Comparison of ENCODE assay signal across 20 cellular contexts in the genomic region with DNA sequence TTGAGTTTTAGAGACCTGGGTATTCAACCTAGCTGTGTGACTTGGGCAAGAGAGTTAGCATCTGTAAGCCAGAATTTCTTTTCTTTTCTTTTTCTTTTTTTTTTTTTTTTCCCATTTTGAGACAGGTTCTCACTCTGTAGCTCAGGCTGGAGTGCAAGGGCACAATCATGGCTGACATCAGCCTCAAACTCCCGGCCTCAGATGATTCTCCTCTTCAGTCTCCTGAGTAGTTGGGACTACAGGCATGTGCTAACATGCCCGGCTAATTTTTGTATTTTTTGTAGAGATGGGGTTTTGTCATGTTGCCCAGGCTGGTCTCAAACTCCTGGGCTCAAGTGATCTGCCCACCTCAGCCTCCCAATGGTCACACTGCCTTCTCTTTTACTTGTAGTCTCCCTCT. TPM values are rescaled to one million over a fixed set of nuclear protein-coding genes. Genes with fewer than 3 reads are reported as not detected.
DNase-seq lines count a peak whose midpoint lies in the region; ATAC-seq, FAIRE-seq and TF ChIP-seq lines count a peak whose summit lies in the region.
"Had no signal": no experiment of that assay in that cellular context is flagged by ENCODE, and none has a peak within 500 bp of the region (broad histone marks: within the 10 kb centered on the region; RNA-seq: fewer than 3 reads in every experiment).

No MANE protein-coding gene starts in this region.

- no CpG with 5 or more reads among the region's 2 CpGs for WGBS in mesendoderm (ENCODE audit: extremely low coverage, insufficient coverage, low lambda C conversion rate)

- H3K4me3 ChIP-seq in HEK293 (ENCODE audit: low read depth, low read length) (no peak overlapping the region), bronchial epithelial cell (ENCODE audit: low read depth, low read length) (no peak overlapping the region), mesendoderm (ENCODE audit: low read length) (no peak overlapping the region)
- H3K4me3 ChIP-seq: BLaER1 had no signal

- H2BK5ac ChIP-seq in mesendoderm (ENCODE audit: low read length) = no peak overlapping the region

- no peaks in the 10 kb centered on the region for H3K4me1 ChIP-seq in HEK293 (ENCODE audit: control insufficient read depth, insufficient read depth, low read length)
- no peaks in the 10 kb centered on the region for H3K4me1 ChIP-seq in mesendoderm (ENCODE audit: control insufficient read depth, low read depth, low read length)
- H3K4me1 ChIP-seq: BLaER1 had no signal

- H2AK5ac ChIP-seq in mesendoderm (ENCODE audit: low read length) = no peak overlapping the region

- no peak overlapping the region for H3K56ac ChIP-seq in mesendoderm (ENCODE audit: low read length)

- H3K79me1 ChIP-seq in mesendoderm (ENCODE audit: low read length) = peaks cover 1% of the 10 kb centered on the region

- H3K27me3 Mint-ChIP-seq in activated CD8-positive, alpha-beta T cell treated with anti-CD3 and anti-CD28 coated beads for 36 hours = no peaks in the 10 kb centered on the region
- H3K27me3 Mint-ChIP-seq in activated CD8-positive, alpha-beta T cell treated with anti-CD3 and anti-CD28 coated beads, Interleukin-2, amount 10 ng/mL, durations not matched to agents 7 days and 5 days (ENCODE audit: low read depth) = no peaks in the 10 kb centered on the region
- H3K27me3 Mint-ChIP-seq: IgD-negative memory B cell had no signal

- peaks cover 43% of the 10 kb centered on the region for H3K4me1 Mint-ChIP-seq in activated CD8-positive, alpha-beta T cell treated with anti-CD3 and anti-CD28 coated beads for 36 hours (ENCODE audit: low read depth)
- H3K4me1 Mint-ChIP-seq in activated CD8-positive, alpha-beta T cell treated with anti-CD3 and anti-CD28 coated beads, Interleukin-2, amount 10 ng/mL, durations not matched to agents 7 days and 5 days (ENCODE audit: low read depth) = peaks cover 8% of the 10 kb centered on the region

- no peak overlapping the region for H3K4me2 ChIP-seq in mesendoderm (ENCODE audit: low read length)
- H3K4me2 ChIP-seq: BLaER1 had no signal

- peak overlapping the region; percentile 32 for H3K27ac Mint-ChIP-seq in activated CD8-positive, alpha-beta T cell treated with anti-CD3 and anti-CD28 coated beads for 36 hours
- H3K27ac Mint-ChIP-seq in activated CD8-positive, alpha-beta T cell treated with anti-CD3 and anti-CD28 coated beads, Interleukin-2, amount 10 ng/mL, durations not matched to agents 7 days and 5 days = no peak overlapping the region

- POLR2A ChIA-PET in activated CD8-positive, alpha-beta T cell treated with anti-CD3 and anti-CD28 coated beads for 36 hours (lab: Charles Lee) = no interaction called here
- POLR2A ChIA-PET in activated CD8-positive, alpha-beta T cell treated with anti-CD3 and anti-CD28 coated beads, Interleukin-2, amount 10 ng/mL, durations not matched to agents 7 days and 5 days (lab: Charles Lee) = no interaction called here
- POLR2A ChIA-PET in HEK293 (lab: Yijun Ruan, JAX) = no interaction called here

- TF ChIP-seq CTCF in activated CD8-positive, alpha-beta T cell treated with anti-CD3 and anti-CD28 coated beads for 36 hours (IDR thresholded peaks at IDR 0.05) = no peak
- TF ChIP-seq CTCF in HEK293 (tag by site-specific recombination; IDR thresholded peaks at IDR 0.05) (no peak), bronchial epithelial cell (IDR thresholded peaks at IDR 0.05; ENCODE audit: insufficient read depth, low read length, severe bottlenecking) (no peak)

- H3K36me3 ChIP-seq in HEK293 (ENCODE audit: control insufficient read depth in 2 of 2, insufficient read depth in 1 of 2, low read length in 2 of 2) (peaks cover 25 to 26% of the 10 kb centered on the region in 2 experiments), bronchial epithelial cell (ENCODE audit: control insufficient read depth, insufficient read depth, low read length) (peaks cover 7% of the 10 kb centered on the region), mesendoderm (ENCODE audit: control insufficient read depth, insufficient read depth, low read length) (peaks cover 3% of the 10 kb centered on the region)

- H4K8ac ChIP-seq in mesendoderm (ENCODE audit: low read depth, low read length) = no peak overlapping the region

- H3K23ac ChIP-seq in mesendoderm (ENCODE audit: low read length) = no peak overlapping the region

- no peak overlapping the region for H4K5ac ChIP-seq in mesendoderm (ENCODE audit: low read length)

- H3K4me3 Mint-ChIP-seq in activated CD8-positive, alpha-beta T cell treated with anti-CD3 and anti-CD28 coated beads for 36 hours = no peak overlapping the region
- H3K4me3 Mint-ChIP-seq in activated CD8-positive, alpha-beta T cell treated with anti-CD3 and anti-CD28 coated beads, Interleukin-2, amount 10 ng/mL, durations not matched to agents 7 days and 5 days = no peak overlapping the region
- H3K4me3 Mint-ChIP-seq: IgD-negative memory B cell had no signal

- H3K27ac ChIP-seq in HEK293 (ENCODE audit: extremely low read depth, low read depth, low read length) (no peak overlapping the region), mesendoderm (ENCODE audit: low read depth, low read length) (no peak overlapping the region)
- H3K27ac ChIP-seq: BLaER1 had no signal

- H3K4ac ChIP-seq in mesendoderm (ENCODE audit: low read depth, low read length) = no peak overlapping the region

- no peaks in the 10 kb centered on the region for H3K9me3 ChIP-seq in HEK293 (ENCODE audit: control insufficient read depth, insufficient read depth, low read depth, low read length)
- H3K9me3 ChIP-seq: BLaER1 had no signal

- H3K36me3 Mint-ChIP-seq in activated CD8-positive, alpha-beta T cell treated with anti-CD3 and anti-CD28 coated beads for 36 hours (ENCODE audit: low read depth) = peaks cover 26% of the 10 kb centered on the region
- peaks cover 26% of the 10 kb centered on the region for H3K36me3 Mint-ChIP-seq in activated CD8-positive, alpha-beta T cell treated with anti-CD3 and anti-CD28 coated beads, Interleukin-2, amount 10 ng/mL, durations not matched to agents 7 days and 5 days (ENCODE audit: low read depth)

- H3K27me3 ChIP-seq in bronchial epithelial cell (ENCODE audit: control insufficient read depth, insufficient read depth, low read length) (no peaks in the 10 kb centered on the region), mesendoderm (ENCODE audit: insufficient read depth, low read length, poor library complexity) (no peaks in the 10 kb centered on the region)
- H3K27me3 ChIP-seq: BLaER1 had no signal

- no peak overlapping the region for H2BK15ac ChIP-seq in mesendoderm (replicated peaks; ENCODE audit: low read depth)

- no peak overlapping the region for H3K9ac ChIP-seq in mesendoderm (ENCODE audit: low read length)
- H3K9ac ChIP-seq: BLaER1 had no signal

- H2BK120ac ChIP-seq in mesendoderm (ENCODE audit: low read depth, low read length) = no peak overlapping the region

- no peak for FAIRE-seq in bronchial epithelial cell (lab: Jason Lieb, UNC)
- FAIRE-seq: A204.1, G401.6, GM12891 had no signal

- CTCF ChIA-PET in activated CD8-positive, alpha-beta T cell treated with anti-CD3 and anti-CD28 coated beads for 36 hours (lab: Charles Lee) = no interaction called here
- CTCF ChIA-PET in activated CD8-positive, alpha-beta T cell treated with anti-CD3 and anti-CD28 coated beads, Interleukin-2, amount 10 ng/mL, durations not matched to agents 7 days and 5 days (lab: Charles Lee) = no interaction called here
- CTCF ChIA-PET in HEK293 (lab: Yijun Ruan, JAX) = no interaction called here

- H3K9me3 Mint-ChIP-seq in activated CD8-positive, alpha-beta T cell treated with anti-CD3 and anti-CD28 coated beads for 36 hours = no peaks in the 10 kb centered on the region
- H3K9me3 Mint-ChIP-seq in activated CD8-positive, alpha-beta T cell treated with anti-CD3 and anti-CD28 coated beads, Interleukin-2, amount 10 ng/mL, durations not matched to agents 7 days and 5 days (ENCODE audit: insufficient read depth) = no peaks in the 10 kb centered on the region
- H3K9me3 Mint-ChIP-seq: IgD-negative memory B cell had no signal

- H3K18ac ChIP-seq in mesendoderm (ENCODE audit: low read length) = peak overlapping the region; percentile 75

- peaks cover 65% of the 10 kb centered on the region for H3K79me2 ChIP-seq in mesendoderm (ENCODE audit: control insufficient read depth, insufficient read depth, low read length)

- no peak for DNase-seq in activated CD8-positive, alpha-beta T cell treated with anti-CD3 and anti-CD28 coated beads for 36 hours
- DNase-seq in activated CD8-positive, alpha-beta T cell treated with anti-CD3 and anti-CD28 coated beads, Interleukin-2, amount 10 ng/mL, durations not matched to agents 7 days and 5 days = no peak
- DNase-seq in bronchial epithelial cell (ENCODE audit: low read depth) = peak; percentile 56
- no peak for DNase-seq in mesendoderm
- no peak for DNase-seq in DMS153 treated with DMSO at 0.1 percent for 48 hours (lab: John Stamatoyannopoulos, UW; ENCODE audit: unreplicated experiment)
- DNase-seq: DND-41, Kasumi-1, NCI-H1105 treated with DMSO at 0.1 percent for 48 hours, NCI-H1694 treated with DMSO at 0.1 percent for 48 hours, NCI-H748 treated with DMSO at 0.1 percent for 48 hours, OCI-M1, SHP77 treated with DMSO at 0.1 percent for 48 hours had no signal

- intact Hi-C loops in activated CD8-positive, alpha-beta T cell treated with anti-CD3 and anti-CD28 coated beads for 36 hours (cut with micrococcal nuclease) = no loop called here

- no peak for ATAC-seq in activated CD8-positive, alpha-beta T cell treated with anti-CD3 and anti-CD28 coated beads for 36 hours
- no peak for ATAC-seq in activated CD8-positive, alpha-beta T cell treated with anti-CD3 and anti-CD28 coated beads, Interleukin-2, amount 10 ng/mL, durations not matched to agents 7 days and 5 days
- ATAC-seq in HG03045 (IDR thresholded peaks at IDR 0.05; ENCODE audit: unreplicated experiment) = no peak
- ATAC-seq in GM19328 (IDR thresholded peaks at IDR 0.05; ENCODE audit: unreplicated experiment) = no peak

TF ChIP-seq in HEK293, 187 proteins besides CTCF, POLR2A, EP300 and RAD21:
- TF ChIP-seq ZBTB20 (tag by site-specific recombination; IDR thresholded peaks at IDR 0.05) (no peak), ZBTB8A (tag by site-specific recombination; IDR thresholded peaks at IDR 0.05) (peak; percentile 40; the same call in 1 of the 2 replicates)

RNA-seq across cellular contexts. Expression of gene ZMYM2, which starts 33.0 kb away (rescaled TPM):
- 10 to 100 TPM; 79.2 to 82.0 TPM for total RNA-seq in activated CD8-positive, alpha-beta T cell treated with anti-CD3 and anti-CD28 coated beads for 36 hours
- 10 to 100 TPM; 45.6 to 51.8 TPM for total RNA-seq in activated CD8-positive, alpha-beta T cell treated with anti-CD3 and anti-CD28 coated beads, Interleukin-2, amount 10 ng/mL, durations not matched to agents 7 days and 5 days
- 61.1 and 71.2 TPM in 2 replicates for total RNA-seq in bronchial epithelial cell
- polyA plus RNA-seq in mesendoderm (2013, experiment 1 of 2) = 82.0 TPM
- polyA plus RNA-seq in mesendoderm (2013, experiment 2 of 2) = 83.9 TPM
